7 cellular contexts compared by ENCODE assay signal in the genomic region with DNA sequence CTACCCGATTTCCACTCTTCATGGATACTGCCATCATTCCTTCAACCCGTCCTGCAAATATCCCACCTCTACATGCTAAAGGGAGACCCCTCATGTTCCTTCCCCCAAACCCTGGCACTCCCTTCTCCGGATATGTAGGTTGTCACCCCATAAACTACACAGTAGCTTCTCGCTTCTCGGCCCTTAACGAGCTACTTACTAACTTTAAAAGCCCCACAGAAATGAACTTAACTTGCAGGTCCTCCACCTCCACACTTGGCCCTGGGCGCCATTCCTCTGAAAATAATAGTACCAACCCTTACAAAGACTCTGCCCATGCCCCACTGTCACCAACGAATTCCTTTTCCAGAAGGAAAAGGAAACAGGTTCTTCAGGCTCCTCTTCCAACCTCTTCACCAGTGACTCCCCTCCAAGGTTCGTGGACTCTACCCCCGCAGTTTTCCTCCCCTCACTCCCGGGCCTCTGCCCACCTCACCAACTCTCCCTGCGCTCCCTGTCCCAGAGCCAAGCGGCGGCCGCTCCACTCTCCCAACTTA. TPM values are rescaled to one million over a fixed set of nuclear protein-coding genes. Genes with fewer than 3 reads are reported as not detected.
DNase-seq lines count a peak whose midpoint lies in the region; ATAC-seq and TF ChIP-seq lines count a peak whose summit lies in the region.

No MANE protein-coding gene starts in this region.

- no peaks in the 10 kb centered on the region for H3K9me3 Mint-ChIP-seq in WTC11

- peak overlapping the region; percentile 99 for H3K4me3 Mint-ChIP-seq in WTC11

- POLR2A ChIA-PET in HEK293 (lab: Yijun Ruan, JAX) = no interaction called here
- POLR2A ChIA-PET in WTC11 (lab: Charles Lee) = no interaction called here

- TF ChIP-seq CTCF in HEK293 (tag by site-specific recombination; IDR thresholded peaks at IDR 0.05) (no peak), WTC11 (IDR thresholded peaks at IDR 0.05) (no peak), spleen (IDR thresholded peaks at IDR 0.05 in 8 of 11, conservative IDR thresholded peaks at IDR 0.05 in 3 of 11) (no peak), omental fat pad (IDR thresholded peaks at IDR 0.05) (no peak)

- peaks cover 22% of the 10 kb centered on the region for H3K4me1 Mint-ChIP-seq in WTC11

- peaks cover 6 to 10% of the 10 kb centered on the region in 2 experiments; a peak in 2 of 3 replicates for H3K36me3 ChIP-seq in HEK293 (ENCODE audit: control insufficient read depth in 2 of 2, insufficient read depth in 1 of 2, low read length in 2 of 2)
- peaks cover 0 to 16% (median 0%) of the 10 kb centered on the region in 6 donors for H3K36me3 ChIP-seq in spleen

- H3K27ac Mint-ChIP-seq in WTC11 = no peak overlapping the region

- CTCF ChIA-PET in HEK293 (lab: Yijun Ruan, JAX) (interaction anchor here (0.6 to 1.1 kb wide), 3 partner anchors 16 to 55 kb away, joined by 3 read pairs; no protein-coding TSS in a partner anchor), WTC11 (lab: Charles Lee) (interaction anchor here (0.6 to 3.2 kb wide), 5 partner anchors 13 to 165 kb away, joined by 3 to 12 read pairs (median 3); no protein-coding TSS in a partner anchor)

- H3K4me3 ChIP-seq in HEK293 (ENCODE audit: low read depth, low read length) = peak overlapping the region; percentile 78
- H3K4me3 ChIP-seq in spleen = peak overlapping the region; percentile 82 to 98 (median 92)

- WGBS in spleen, 5 donors = 2 to 4% (median 3%) methylated on average over 15 of the region's 15 CpGs

- no peaks in the 10 kb centered on the region for H3K9me3 ChIP-seq in HEK293 (ENCODE audit: control insufficient read depth, insufficient read depth, low read depth, low read length)
- no peaks in the 10 kb centered on the region for H3K9me3 ChIP-seq in spleen

- no peaks in the 10 kb centered on the region for H3K27me3 ChIP-seq in spleen (replicated peaks in 1 of 7)

- DNase-seq in WTC11 (ENCODE audit: low spot score) (no peak), hepatic stellate cell (ENCODE audit: low spot score) (peak; percentile 18), spleen (no peak), omental fat pad (ENCODE audit: low spot score) (no peak), NCI-H1436 (lab: John Stamatoyannopoulos, UW) (no peak)

- TF ChIP-seq POLR2A in spleen (IDR thresholded peaks at IDR 0.05) = no peak

- H3K27ac ChIP-seq in HEK293 (ENCODE audit: extremely low read depth, low read depth, low read length) = peak overlapping the region; percentile 87; the same call in 1 of the 2 replicates
- peak overlapping the region; percentile 81 to 97 (median 95) for H3K27ac ChIP-seq in spleen

- peaks cover 4% of the 10 kb centered on the region; the same call in 1 of the 2 replicates for H3K36me3 Mint-ChIP-seq in WTC11

- peak; percentile 13; the same call in 1 of the 2 replicates for ATAC-seq in WTC11
- no peak for ATAC-seq in omental fat pad (ENCODE audit: low FRiP score)
- ATAC-seq in GM21515 (IDR thresholded peaks at IDR 0.05; ENCODE audit: unreplicated experiment) = no peak

- intact Hi-C loops in spleen (cut with DNase I; ENCODE audit: low total_unique reads) = no loop called here

- no peaks in the 10 kb centered on the region for H3K4me1 ChIP-seq in HEK293 (ENCODE audit: control insufficient read depth, insufficient read depth, low read length)
- peaks cover 26 to 63% (median 50%) of the 10 kb centered on the region in 6 donors for H3K4me1 ChIP-seq in spleen

- H3K27me3 Mint-ChIP-seq in WTC11 (ENCODE audit: low read depth) = no peaks in the 10 kb centered on the region

TF ChIP-seq in HEK293, 187 proteins besides CTCF, POLR2A, EP300 and RAD21:
- TF ChIP-seq ZNF132 (tag by site-specific recombination; IDR thresholded peaks at IDR 0.05; ENCODE audit: borderline replicate concordance) = no peak
- TF ChIP-seq, protein P1, sequence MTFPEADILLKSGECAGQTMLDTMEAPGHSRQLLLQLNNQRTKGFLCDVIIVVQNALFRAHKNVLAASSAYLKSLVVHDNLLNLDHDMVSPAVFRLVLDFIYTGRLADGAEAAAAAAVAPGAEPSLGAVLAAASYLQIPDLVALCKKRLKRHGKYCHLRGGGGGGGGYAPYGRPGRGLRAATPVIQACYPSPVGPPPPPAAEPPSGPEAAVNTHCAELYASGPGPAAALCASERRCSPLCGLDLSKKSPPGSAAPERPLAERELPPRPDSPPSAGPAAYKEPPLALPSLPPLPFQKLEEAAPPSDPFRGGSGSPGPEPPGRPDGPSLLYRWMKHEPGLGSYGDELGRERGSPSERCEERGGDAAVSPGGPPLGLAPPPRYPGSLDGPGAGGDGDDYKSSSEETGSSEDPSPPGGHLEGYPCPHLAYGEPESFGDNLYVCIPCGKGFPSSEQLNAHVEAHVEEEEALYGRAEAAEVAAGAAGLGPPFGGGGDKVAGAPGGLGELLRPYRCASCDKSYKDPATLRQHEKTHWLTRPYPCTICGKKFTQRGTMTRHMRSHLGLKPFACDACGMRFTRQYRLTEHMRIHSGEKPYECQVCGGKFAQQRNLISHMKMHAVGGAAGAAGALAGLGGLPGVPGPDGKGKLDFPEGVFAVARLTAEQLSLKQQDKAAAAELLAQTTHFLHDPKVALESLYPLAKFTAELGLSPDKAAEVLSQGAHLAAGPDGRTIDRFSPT (tag by site-specific recombination; IDR thresholded peaks at IDR 0.05) = 0 out of 2 replicates have a peak, but pooled peaks have one; percentile 9

TF ChIP-seq in WTC11, 78 proteins besides CTCF, POLR2A, EP300 and RAD21:
- TF ChIP-seq, protein P2, sequence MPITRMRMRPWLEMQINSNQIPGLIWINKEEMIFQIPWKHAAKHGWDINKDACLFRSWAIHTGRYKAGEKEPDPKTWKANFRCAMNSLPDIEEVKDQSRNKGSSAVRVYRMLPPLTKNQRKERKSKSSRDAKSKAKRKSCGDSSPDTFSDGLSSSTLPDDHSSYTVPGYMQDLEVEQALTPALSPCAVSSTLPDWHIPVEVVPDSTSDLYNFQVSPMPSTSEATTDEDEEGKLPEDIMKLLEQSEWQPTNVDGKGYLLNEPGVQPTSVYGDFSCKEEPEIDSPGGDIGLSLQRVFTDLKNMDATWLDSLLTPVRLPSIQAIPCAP (CRISPR knock-in tag; IDR thresholded peaks at IDR 0.05) = no peak
- TF ChIP-seq ZNF671 (CRISPR knock-in tag; IDR thresholded peaks at IDR 0.05) (no peak), FOXJ3 (CRISPR knock-in tag; IDR thresholded peaks at IDR 0.05; ENCODE audit: borderline replicate concordance) (no peak), CREB1 (CRISPR knock-in tag; IDR thresholded peaks at IDR 0.05) (no peak)
- TF ChIP-seq, protein P3, sequence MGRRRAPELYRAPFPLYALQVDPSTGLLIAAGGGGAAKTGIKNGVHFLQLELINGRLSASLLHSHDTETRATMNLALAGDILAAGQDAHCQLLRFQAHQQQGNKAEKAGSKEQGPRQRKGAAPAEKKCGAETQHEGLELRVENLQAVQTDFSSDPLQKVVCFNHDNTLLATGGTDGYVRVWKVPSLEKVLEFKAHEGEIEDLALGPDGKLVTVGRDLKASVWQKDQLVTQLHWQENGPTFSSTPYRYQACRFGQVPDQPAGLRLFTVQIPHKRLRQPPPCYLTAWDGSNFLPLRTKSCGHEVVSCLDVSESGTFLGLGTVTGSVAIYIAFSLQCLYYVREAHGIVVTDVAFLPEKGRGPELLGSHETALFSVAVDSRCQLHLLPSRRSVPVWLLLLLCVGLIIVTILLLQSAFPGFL (CRISPR knock-in tag; IDR thresholded peaks at IDR 0.05; ENCODE audit: borderline replicate concordance) = no peak
- TF ChIP-seq, protein P4, sequence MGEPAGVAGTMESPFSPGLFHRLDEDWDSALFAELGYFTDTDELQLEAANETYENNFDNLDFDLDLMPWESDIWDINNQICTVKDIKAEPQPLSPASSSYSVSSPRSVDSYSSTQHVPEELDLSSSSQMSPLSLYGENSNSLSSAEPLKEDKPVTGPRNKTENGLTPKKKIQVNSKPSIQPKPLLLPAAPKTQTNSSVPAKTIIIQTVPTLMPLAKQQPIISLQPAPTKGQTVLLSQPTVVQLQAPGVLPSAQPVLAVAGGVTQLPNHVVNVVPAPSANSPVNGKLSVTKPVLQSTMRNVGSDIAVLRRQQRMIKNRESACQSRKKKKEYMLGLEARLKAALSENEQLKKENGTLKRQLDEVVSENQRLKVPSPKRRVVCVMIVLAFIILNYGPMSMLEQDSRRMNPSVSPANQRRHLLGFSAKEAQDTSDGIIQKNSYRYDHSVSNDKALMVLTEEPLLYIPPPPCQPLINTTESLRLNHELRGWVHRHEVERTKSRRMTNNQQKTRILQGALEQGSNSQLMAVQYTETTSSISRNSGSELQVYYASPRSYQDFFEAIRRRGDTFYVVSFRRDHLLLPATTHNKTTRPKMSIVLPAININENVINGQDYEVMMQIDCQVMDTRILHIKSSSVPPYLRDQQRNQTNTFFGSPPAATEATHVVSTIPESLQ (CRISPR knock-in tag; IDR thresholded peaks at IDR 0.05) = no peak
- TF ChIP-seq, protein P5, sequence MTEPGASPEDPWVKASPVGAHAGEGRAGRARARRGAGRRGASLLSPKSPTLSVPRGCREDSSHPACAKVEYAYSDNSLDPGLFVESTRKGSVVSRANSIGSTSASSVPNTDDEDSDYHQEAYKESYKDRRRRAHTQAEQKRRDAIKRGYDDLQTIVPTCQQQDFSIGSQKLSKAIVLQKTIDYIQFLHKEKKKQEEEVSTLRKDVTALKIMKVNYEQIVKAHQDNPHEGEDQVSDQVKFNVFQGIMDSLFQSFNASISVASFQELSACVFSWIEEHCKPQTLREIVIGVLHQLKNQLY (CRISPR knock-in tag; IDR thresholded peaks at IDR 0.05) = no peak

RNA-seq across cellular contexts. Expression of a gene that starts 1.2 kb away (rescaled TPM):
- 32.5 to 35.5 TPM (median 33.8 TPM) in 3 replicates for total RNA-seq in WTC11 (2021)
- 10 to 100 TPM; 41.0 to 76.9 (median 47.6) TPM for total RNA-seq in spleen
- polyA plus RNA-seq in spleen = 10 to 100 TPM in 2 of 3 donors, 1 to 10 TPM in 1; 9.0 to 13.6 (median 10.7) TPM
- 10 to 100 TPM; 16.8 to 28.7 (median 22.7) TPM for total RNA-seq in omental fat pad
